8 cellular contexts compared by ENCODE assay signal in genomic region chr6:83707829-83708545, GRCh38. TPM values are rescaled to one million over a fixed set of nuclear protein-coding genes. Genes with fewer than 3 reads are reported as not detected.
A peak's percentile ranks its signal among the peaks of the same experiment; 100 is the strongest.
DNase-seq lines count a peak whose midpoint lies in the region; ATAC-seq, FAIRE-seq and TF ChIP-seq lines count a peak whose summit lies in the region.

No MANE protein-coding gene starts in this region.

- ATAC-seq in body of pancreas (peak; percentile 27), HG03520 (IDR thresholded peaks at IDR 0.05; ENCODE audit: unreplicated experiment) (no peak)

- H3K9me1 ChIP-seq in keratinocyte (ENCODE audit: control insufficient read depth, extremely low read depth, insufficient read depth, low read length): no peaks in the 10 kb centered on the region

- dilution Hi-C loops in keratinocyte (cut with MboI; ENCODE audit: extremely low pct_ligation_motif_present, low sequenced_read_pairs): no loop called here

- no peak overlapping the region for H3K9ac ChIP-seq in keratinocyte (ENCODE audit: control insufficient read depth, extremely low read depth, insufficient read depth, low read length)

- DNase-seq in NCI-H524 (lab: John Stamatoyannopoulos, UW) (peak; percentile 31 to 51), NCI-H524 treated with DMSO at 0.1 percent for 48 hours (lab: John Stamatoyannopoulos, UW) (no peak), body of pancreas (peak in 2 of 4 donors; percentile 13 to 21), keratinocyte (ENCODE audit: low read depth, low spot score) (no peak), thyroid gland (peak in 1 of 2 donors; percentile 4), SIG-M5 (lab: John Stamatoyannopoulos, UW) (no peak), NCI-H128 (lab: John Stamatoyannopoulos, UW; ENCODE audit: unreplicated experiment) (no peak)

- 4 to 6% methylated on average over 14 to 51 of the region's 53 CpGs for WGBS in body of pancreas, 2 donors
- 4 to 5% methylated on average over 23 to 33 of the region's 53 CpGs for WGBS in thyroid gland, 2 donors

- no peak for FAIRE-seq in keratinocyte (lab: Jason Lieb, UNC)

- H3K4me3 ChIP-seq in body of pancreas (peak overlapping the region in 1 of 2 donors; percentile 43), keratinocyte (ENCODE audit: control insufficient read depth in 2 of 3, extremely low read depth in 1 of 3, insufficient read depth in 2 of 3, low read depth in 1 of 3, low read length in 3 of 3) (peak overlapping the region; percentile 38 to 48 (median 38)), thyroid gland (replicated peaks in 1 of 3) (peak overlapping the region in 2 of 3 donors; percentile 35 to 41)

- no peaks in the 10 kb centered on the region for H4K20me1 ChIP-seq in keratinocyte (ENCODE audit: control insufficient read depth, extremely low read depth, insufficient read depth, low read length)

- TF ChIP-seq POLR2A in body of pancreas (IDR thresholded peaks at IDR 0.05) (no peak), thyroid gland (IDR thresholded peaks at IDR 0.05) (no peak)

- peak overlapping the region; percentile 58 for H3K4me2 ChIP-seq in keratinocyte (ENCODE audit: control insufficient read depth, extremely low read depth, insufficient read depth, low read depth, low read length)

- no peak for TF ChIP-seq CTCF in body of pancreas (IDR thresholded peaks at IDR 0.05)
- TF ChIP-seq CTCF in keratinocyte (optimal IDR thresholded peaks at IDR 0.05 in 1 of 3, IDR thresholded peaks at IDR 0.05 in 1 of 3, conservative IDR thresholded peaks at IDR 0.05 in 1 of 3; ENCODE audit: extremely low read depth in 1 of 3, insufficient read depth in 2 of 3, low read length in 3 of 3): no peak
- TF ChIP-seq CTCF in thyroid gland (IDR thresholded peaks at IDR 0.05): no peak

- H3K9me3 ChIP-seq in body of pancreas (no peaks in the 10 kb centered on the region), keratinocyte (ENCODE audit: control insufficient read depth, low read depth, low read length) (no peaks in the 10 kb centered on the region), thyroid gland (no peaks in the 10 kb centered on the region)

- H2AFZ ChIP-seq in keratinocyte (ENCODE audit: control insufficient read depth, low read length): peak overlapping the region; percentile 33

- intact Hi-C loops in body of pancreas (cut with DNase I) (no loop called here), thyroid gland (cut with DNase I) (no loop called here)

- H3K79me2 ChIP-seq in keratinocyte (ENCODE audit: control insufficient read depth, insufficient read depth, low read length): no peaks in the 10 kb centered on the region

- no peaks in the 10 kb centered on the region for H3K36me3 ChIP-seq in body of pancreas (replicated peaks in 1 of 2; ENCODE audit: insufficient read depth in 1 of 2, low read depth in 2 of 2)
- H3K36me3 ChIP-seq in keratinocyte (ENCODE audit: control insufficient read depth in 2 of 2, extremely low read depth in 1 of 2, insufficient read depth in 2 of 2, low read length in 2 of 2): no peaks in the 10 kb centered on the region
- no peaks in the 10 kb centered on the region for H3K36me3 ChIP-seq in thyroid gland

- H3K27ac ChIP-seq in body of pancreas (no peak overlapping the region), keratinocyte (ENCODE audit: control insufficient read depth, insufficient read depth, low read length) (no peak overlapping the region), thyroid gland (no peak overlapping the region)

- H3K27me3 ChIP-seq in body of pancreas (peaks cover 0 to 10% of the 10 kb centered on the region in 2 donors), keratinocyte (ENCODE audit: control insufficient read depth, extremely low read depth, insufficient read depth, low read length) (peaks cover 49% of the 10 kb centered on the region), thyroid gland (no peaks in the 10 kb centered on the region)

- H3K4me1 ChIP-seq in body of pancreas: peaks cover 18% of the 10 kb centered on the region
- H3K4me1 ChIP-seq in keratinocyte (ENCODE audit: control insufficient read depth, extremely low read depth, insufficient read depth, low read length): no peaks in the 10 kb centered on the region
- peaks cover 4 to 16% of the 10 kb centered on the region in 2 donors for H3K4me1 ChIP-seq in thyroid gland

RNA-seq across cellular contexts. Expression of gene SNAP91, which starts 0.9 kb away (rescaled TPM):
- total RNA-seq in body of pancreas (1 to 10 TPM in 1 of 2 donors, under 1 TPM in 1; 0.66 to 1.3 TPM), thyroid gland (1 to 10 TPM in 3 of 4 donors, under 1 TPM in 1; 0.50 to 3.4 (median 1.8) TPM)
- polyA plus RNA-seq in keratinocyte: not detected in 3 replicates
- polyA plus RNA-seq in keratinocyte (2011; ENCODE audit: low read depth): not detected
- 0.01 and 0.04 TPM in 2 replicates for polyA plus RNA-seq in keratinocyte (2011; cell fraction: cytosol; rRNA removed)
- polyA plus RNA-seq in keratinocyte (2011; cell fraction: nucleus; rRNA removed): 0.09 TPM in 1 of 2 replicates, not detected in the other
- not detected in 2 replicates for polyA plus RNA-seq in keratinocyte (2012; ENCODE audit: low replicate concordance)
- not detected in 3 replicates for polyA minus RNA-seq in keratinocyte
- not detected for polyA minus RNA-seq in keratinocyte (2011; cell fraction: cytosol; rRNA and poly(A)+ RNA removed)
- not detected in 2 replicates for polyA minus RNA-seq in keratinocyte (2011; cell fraction: nucleus; rRNA and poly(A)+ RNA removed)

Comparison
In these comparisons a context has a peak if more than half of its experiments do, and no peak if none do; other contexts are left out.
1. DNase-seq: peak in NCI-H524 (2 of 2); none in NCI-H524 treated with DMSO at 0.1 percent for 48 hours (single experiment), keratinocyte (single experiment), SIG-M5 (single experiment) and NCI-H128 (single experiment).